In genomic region chr2:20641123-20641985, GRCh38 we compare ENCODE assay signal across 1 cellular context.
TF ChIP-seq lines count a peak whose summit lies in the region.

No MANE protein-coding gene starts in this region.

TF ChIP-seq in H1, 55 proteins besides CTCF, POLR2A, EP300 and RAD21 (continued from another document):
- no peak for TF ChIP-seq SRF (IDR thresholded peaks at IDR 0.05; ENCODE audit: low read depth, low read length)
- TF ChIP-seq BCL11A (IDR thresholded peaks at IDR 0.05; ENCODE audit: low read depth in 2 of 2, low read length in 2 of 2), result no peak
- TF ChIP-seq CHD7 (IDR thresholded peaks at IDR 0.05; ENCODE audit: insufficient replicate concordance, low read length), result no peak
- TF ChIP-seq USF2 (IDR thresholded peaks at IDR 0.05; ENCODE audit: low read length), result no peak
- no peak for TF ChIP-seq KDM4A (IDR thresholded peaks at IDR 0.05; ENCODE audit: low read depth, low read length, severe bottlenecking)
- no peak for TF ChIP-seq CBX8 (IDR thresholded peaks at IDR 0.05; ENCODE audit: borderline replicate concordance, low read depth, low read length)
- no peak for TF ChIP-seq KDM1A (IDR thresholded peaks at IDR 0.05; ENCODE audit: borderline replicate concordance, low read length)
- no peak for TF ChIP-seq SP4 (IDR thresholded peaks at IDR 0.05; ENCODE audit: low read length)
- no peak for TF ChIP-seq HDAC6 (IDR thresholded peaks at IDR 0.05; ENCODE audit: low read depth, low read length)
- no peak for TF ChIP-seq ASH2L (IDR thresholded peaks at IDR 0.05; ENCODE audit: low read length)
- no peak for TF ChIP-seq NANOG (IDR thresholded peaks at IDR 0.05; ENCODE audit: insufficient read depth, low read depth, low read length, poor library complexity, severe bottlenecking)
- no peak for TF ChIP-seq ATF2 (IDR thresholded peaks at IDR 0.05; ENCODE audit: low read length)
- no peak for TF ChIP-seq CHD2 (IDR thresholded peaks at IDR 0.05; ENCODE audit: low read length)
- TF ChIP-seq E2F6 (IDR thresholded peaks at IDR 0.05), result no peak
- no peak for TF ChIP-seq GABPA (IDR thresholded peaks at IDR 0.05; ENCODE audit: borderline replicate concordance, insufficient read depth, low read length)
- TF ChIP-seq JUN (IDR thresholded peaks at IDR 0.05; ENCODE audit: low read depth, low read length), result no peak
- TF ChIP-seq RXRA (IDR thresholded peaks at IDR 0.05; ENCODE audit: insufficient read depth, low read depth, low read length), result no peak
